Comparison of ENCODE assay signal across 32 cellular contexts in the genomic region with DNA sequence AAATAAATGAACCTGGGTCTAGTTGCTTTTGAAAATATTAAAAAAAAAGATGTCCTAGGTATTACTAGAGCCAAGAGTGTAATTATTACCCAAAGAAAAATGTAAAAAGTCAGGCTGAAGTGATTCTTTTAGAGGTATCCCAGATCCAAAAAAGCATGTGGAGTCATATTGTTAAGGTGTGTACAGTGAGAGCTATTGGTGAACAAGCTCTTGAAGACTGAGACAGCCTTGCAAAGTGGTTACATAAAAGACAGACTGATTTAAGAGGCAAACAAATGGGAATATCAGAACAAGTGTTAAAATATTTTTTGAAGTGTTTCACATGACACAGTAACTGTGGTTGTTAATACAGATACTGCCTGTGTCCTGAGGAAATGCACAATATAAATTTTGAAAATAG.
"Had no signal": no experiment of that assay in that cellular context is flagged by ENCODE, and none has a peak within 500 bp of the region (broad histone marks: within the 10 kb centered on the region; RNA-seq: fewer than 3 reads in every experiment).

No MANE protein-coding gene starts in this region.

- H3K4me1 ChIP-seq: adrenal gland, body of pancreas, breast epithelium had no signal

- H3K27me3 ChIP-seq: adrenal gland, ascending aorta, body of pancreas, brain microvascular endothelial cell, breast epithelium, cardiac muscle cell had no signal

- DNase-seq: activated effector memory CD4-positive, alpha-beta T cell treated with anti-CD3 and anti-CD28 coated beads, Interleukin-2, amount 50 U/mL, for 16 hours; activated effector memory CD4-positive, alpha-beta T cell treated with Interleukin-2 at 50 U/mL for 16 hours; activated gamma-delta T cell; activated gamma-delta T cell treated with Interleukin-2 at 50 U/mL for 16 hours; activated naive CD4-positive, alpha-beta T cell; activated naive CD4-positive, alpha-beta T cell treated with anti-CD3 and anti-CD28 coated beads for 36 hours; activated naive CD4-positive, alpha-beta T cell treated with anti-CD3 and anti-CD28 coated beads, Interleukin-2, amount 10 ng/mL, durations not matched to agents 7 days and 5 days; activated naive CD4-positive, alpha-beta T cell treated with anti-CD3 and anti-CD28 coated beads, Interleukin-2, amount 50 U/mL, for 16 hours; activated naive CD4-positive, alpha-beta T cell treated with Interleukin-2 at 50 U/mL for 16 hours; activated naive CD8-positive, alpha-beta T cell treated with anti-CD3 and anti-CD28 coated beads for 36 hours; activated naive CD8-positive, alpha-beta T cell treated with anti-CD3 and anti-CD28 coated beads, Interleukin-2, amount 10 ng/mL, durations not matched to agents 7 days and 5 days; activated naive CD8-positive, alpha-beta T cell treated with anti-CD3 and anti-CD28 coated beads, Interleukin-2, amount 50 U/mL, for 24 hours; activated T-cell treated with anti-CD3 and anti-CD28 coated beads, Interleukin-2, amount 50 U/mL, for 1 hour; activated T-cell treated with anti-CD3 and anti-CD28 coated beads, Interleukin-2, amount 50 U/mL, for 24 hours; activated T-cell treated with anti-CD3 and anti-CD28 coated beads, Interleukin-2, amount 50 U/mL, for 4 hours; activated T-cell treated with anti-CD3 and anti-CD28 coated beads, Interleukin-2, amount 50 U/mL, for 48 hours; activated T-cell treated with anti-CD3 and anti-CD28 coated beads, Interleukin-2, amount 50 U/mL, for 72 hours; adrenal gland; amniotic stem cell; amygdala; anterior cingulate cortex; aorta; body of pancreas; brain microvascular endothelial cell; caudate nucleus; central memory CD4-positive, alpha-beta T cell; cerebellar nuclear complex had no signal

- ATAC-seq: activated naive CD4-positive, alpha-beta T cell treated with anti-CD3 and anti-CD28 coated beads, Interleukin-2, amount 50 U/mL, for 72 hours; activated naive CD8-positive, alpha-beta T cell treated with anti-CD3 and anti-CD28 coated beads, Interleukin-2, amount 50 U/mL, for 24 hours; activated T-cell treated with anti-CD3 and anti-CD28 coated beads, Interleukin-2, amount 50 U/mL, for 4 hours; activated T-cell treated with anti-CD3 and anti-CD28 coated beads, Interleukin-2, amount 50 U/mL, for 72 hours; activated T-helper 17 cell treated with anti-CD3 and anti-CD28 coated beads, Interleukin-2, amount 50 U/mL, for 72 hours; body of pancreas had no signal

- H3K9me3 ChIP-seq: adrenal gland, ascending aorta, body of pancreas, breast epithelium had no signal

- H3K27ac ChIP-seq: adrenal gland, body of pancreas, brain microvascular endothelial cell, breast epithelium, cardiac muscle cell had no signal

- H3K36me3 ChIP-seq: adrenal gland, ascending aorta, brain microvascular endothelial cell, breast epithelium, cardiac muscle cell had no signal

- H3K4me3 ChIP-seq: adrenal gland, ascending aorta, body of pancreas, breast epithelium, cardiac muscle cell had no signal
